ENCODE assay signal across 19 cellular contexts in genomic region chr3:39962566-39962965, GRCh38.
A peak's percentile ranks its signal among the peaks of the same experiment; 100 is the strongest.
DNase-seq lines count a peak whose midpoint lies in the region; ATAC-seq, FAIRE-seq and TF ChIP-seq lines count a peak whose summit lies in the region.
"Had no signal": no experiment of that assay in that cellular context is flagged by ENCODE, and none has a peak within 500 bp of the region (broad histone marks: within the 10 kb centered on the region; RNA-seq: fewer than 3 reads in every experiment).

No MANE protein-coding gene starts in this region.

- H3K4me1 ChIP-seq in neural progenitor cell, result peaks cover 6% of the 10 kb centered on the region

- no peak overlapping the region for H2AFZ ChIP-seq in neural progenitor cell (replicated peaks)

- H3K36me3 Mint-ChIP-seq in neural progenitor cell, result no peaks in the 10 kb centered on the region
- H3K36me3 Mint-ChIP-seq in nephron progenitor cell (ENCODE audit: low read depth), result no peaks in the 10 kb centered on the region
- H3K36me3 Mint-ChIP-seq: CD4-positive, CD25-positive, alpha-beta regulatory T cell; natural killer cell had no signal

- no peak for FAIRE-seq in urothelium cell line (lab: Jason Lieb, UNC)
- FAIRE-seq: A204.1, colon had no signal

- H3K79me2 ChIP-seq in neural progenitor cell (ENCODE audit: low read depth), result no peaks in the 10 kb centered on the region

- H3K27ac Mint-ChIP-seq in neural progenitor cell, result no peak overlapping the region
- H3K27ac Mint-ChIP-seq in nephron progenitor cell, result no peak overlapping the region
- H3K27ac Mint-ChIP-seq: activated CD4-positive, alpha-beta T cell treated with anti-CD3 and anti-CD28 coated beads, Interleukin-2, amount 10 ng/mL, durations not matched to agents 24 days and 14 days; CD4-positive, CD25-positive, alpha-beta regulatory T cell; natural killer cell had no signal

- H3K9me3 ChIP-seq in neural progenitor cell (ENCODE audit: low read depth), result no peaks in the 10 kb centered on the region

- no peak overlapping the region for H3K9ac ChIP-seq in neural progenitor cell

- DNase-seq in AG04449 (ENCODE audit: low read depth, low spot score) (peak; percentile 17), amniotic stem cell (lab: John Stamatoyannopoulos, UW) (peak; percentile 2), fibroblast of peridontal ligament (ENCODE audit: extremely low read depth) (peak; percentile 65), neural progenitor cell (ENCODE audit: low spot score) (peak; percentile 9), nephron progenitor cell (no peak), urothelium cell line (ENCODE audit: low spot score) (no peak), NCI-H128 (lab: John Stamatoyannopoulos, UW; ENCODE audit: unreplicated experiment) (no peak)
- DNase-seq: activated CD4-positive, alpha-beta T cell treated with anti-CD3 and anti-CD28 coated beads, Interleukin-2, amount 10 ng/mL, durations not matched to agents 24 days and 14 days; activated CD8-positive, alpha-beta memory T cell treated with anti-CD3 and anti-CD28 coated beads, Interleukin-2, amount 50 U/mL, for 4 hours; activated effector memory CD4-positive, alpha-beta T cell treated with anti-CD3 and anti-CD28 coated beads, Interleukin-2, amount 50 U/mL, for 16 hours; CD4-positive, CD25-positive, alpha-beta regulatory T cell; mammary epithelial cell; MM.1S; natural killer cell; NCI-H187 treated with DMSO at 0.1 percent for 48 hours; NCI-H446 had no signal

- H3K4me3 Mint-ChIP-seq in neural progenitor cell, result no peak overlapping the region
- H3K4me3 Mint-ChIP-seq in nephron progenitor cell, result no peak overlapping the region
- H3K4me3 Mint-ChIP-seq: activated CD4-positive, alpha-beta T cell treated with anti-CD3 and anti-CD28 coated beads, Interleukin-2, amount 10 ng/mL, durations not matched to agents 24 days and 14 days; CD4-positive, CD25-positive, alpha-beta regulatory T cell; natural killer cell had no signal

- H3K4me2 ChIP-seq in neural progenitor cell, result no peak overlapping the region

- no peaks in the 10 kb centered on the region for H3K27me3 ChIP-seq in neural progenitor cell

- H3F3A ChIP-seq in neural progenitor cell (ENCODE audit: low read depth), result no peaks in the 10 kb centered on the region

- peaks cover 5% of the 10 kb centered on the region for H3K4me1 Mint-ChIP-seq in neural progenitor cell
- no peaks in the 10 kb centered on the region for H3K4me1 Mint-ChIP-seq in nephron progenitor cell
- H3K4me1 Mint-ChIP-seq: activated CD4-positive, alpha-beta T cell treated with anti-CD3 and anti-CD28 coated beads, Interleukin-2, amount 10 ng/mL, durations not matched to agents 24 days and 14 days; CD4-positive, CD25-positive, alpha-beta regulatory T cell; natural killer cell had no signal

- H3K9me3 Mint-ChIP-seq in neural progenitor cell (peaks cover 2% of the 10 kb centered on the region), nephron progenitor cell (no peaks in the 10 kb centered on the region)
- H3K9me3 Mint-ChIP-seq: activated CD4-positive, alpha-beta T cell treated with anti-CD3 and anti-CD28 coated beads, Interleukin-2, amount 10 ng/mL, durations not matched to agents 24 days and 14 days had no signal

- H4K20me1 ChIP-seq in neural progenitor cell (ENCODE audit: low read depth), result no peaks in the 10 kb centered on the region

- H3K4me3 ChIP-seq in AG04449 (ENCODE audit: low read depth, low read length), result no peak overlapping the region
- no peak overlapping the region for H3K4me3 ChIP-seq in neural progenitor cell

- H3K36me3 ChIP-seq in neural progenitor cell, result no peaks in the 10 kb centered on the region

- CTCF ChIA-PET in AG04449 (lab: Yijun Ruan, JAX), result no interaction called here

- TF ChIP-seq CTCF in AG04449 (IDR thresholded peaks at IDR 0.05; ENCODE audit: insufficient read depth, low read length, missing control alignments), result no peak
- TF ChIP-seq CTCF in neural progenitor cell (IDR thresholded peaks at IDR 0.05), result no peak
- no peak for TF ChIP-seq CTCF in nephron progenitor cell (IDR thresholded peaks at IDR 0.05)

- POLR2A ChIA-PET in AG04449 (lab: Yijun Ruan, JAX), result no interaction called here

- peaks cover 2% of the 10 kb centered on the region for H3K27me3 Mint-ChIP-seq in neural progenitor cell (ENCODE audit: insufficient read depth, low read depth)
- peaks cover 6% of the 10 kb centered on the region for H3K27me3 Mint-ChIP-seq in nephron progenitor cell (ENCODE audit: low read depth, poor library complexity)

- no peak for ATAC-seq in HG02798 (IDR thresholded peaks at IDR 0.05; ENCODE audit: poor library complexity, unreplicated experiment)
- ATAC-seq: natural killer cell had no signal

- H3K27ac ChIP-seq in neural progenitor cell, result no peak overlapping the region

Comparison
In these comparisons a context has a peak if more than half of its experiments do, and no peak if none do; other contexts are left out.
1. DNase-seq: peak in AG04449 (single experiment), amniotic stem cell (single experiment), fibroblast of peridontal ligament (single experiment) and neural progenitor cell (single experiment); none in nephron progenitor cell (single experiment), urothelium cell line (single experiment) and NCI-H128 (single experiment).